Comparison of ENCODE assay signal across 8 cellular contexts in the genomic region with DNA sequence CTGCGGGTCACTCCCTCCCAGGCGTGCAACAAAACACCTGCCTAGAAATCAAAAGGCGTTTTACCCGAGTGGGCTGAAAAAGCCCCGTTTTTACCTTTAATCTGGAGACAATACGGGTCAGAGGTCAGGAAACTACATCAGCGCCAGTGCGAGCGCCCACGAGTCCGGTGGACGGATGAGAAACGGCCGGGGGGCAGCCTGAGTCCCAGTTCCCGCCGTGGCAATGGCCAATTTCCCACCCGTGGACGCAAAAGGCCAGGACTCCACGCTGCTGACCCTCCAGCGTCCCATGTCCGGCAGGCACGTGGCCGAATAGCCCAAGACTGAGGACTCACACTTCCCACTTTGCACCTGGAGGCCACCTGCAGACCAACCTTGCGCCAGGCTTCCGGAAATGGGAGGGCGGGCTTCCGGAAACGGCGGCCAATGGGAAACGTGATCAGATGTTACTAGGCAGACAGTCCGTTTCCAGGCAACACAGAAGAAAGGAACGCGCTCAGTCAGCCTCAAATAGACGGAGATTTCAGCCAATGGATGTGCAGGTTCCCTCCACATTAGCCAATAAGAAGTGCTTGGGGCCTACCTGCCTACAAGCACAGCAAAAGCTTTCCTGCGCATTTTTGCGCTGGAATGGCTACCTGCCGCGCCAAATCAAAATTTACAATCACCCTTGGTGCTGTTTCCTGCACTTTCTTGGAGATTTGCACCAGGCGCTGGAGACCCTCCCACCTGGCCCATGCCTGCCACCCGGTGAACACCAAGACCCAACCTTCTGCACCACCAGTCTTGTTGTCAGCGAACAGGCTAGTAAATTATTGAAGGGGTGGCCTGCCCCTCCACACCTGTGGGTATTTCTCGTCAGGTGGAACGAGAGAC. TPM values are rescaled to one million over a fixed set of nuclear protein-coding genes. Genes with fewer than 3 reads are reported as not detected.
A peak's percentile ranks its signal among the peaks of the same experiment; 100 is the strongest.
DNase-seq lines count a peak whose midpoint lies in the region; ATAC-seq and TF ChIP-seq lines count a peak whose summit lies in the region.

No MANE protein-coding gene starts in this region.

- TSS peak; percentile 64 for BruUV-seq in A673 (replicated peaks; lab: Mats Ljungman, UMichigan)

- CTCF ChIA-PET in A673 (lab: Charles Lee) = no interaction called here

- no peaks in the 10 kb centered on the region for H3K27me3 ChIP-seq in A673 (replicated peaks; ENCODE audit: insufficient read depth, low read depth, low read length, poor library complexity)

- H3K4me1 Mint-ChIP-seq in brain = peaks cover 58% of the 10 kb centered on the region

- H3K27ac ChIP-seq in A673 (ENCODE audit: low read depth, low read length, poor library complexity, severe bottlenecking) = peak overlapping the region; percentile 36

- intact Hi-C loops in A673 (cut with micrococcal nuclease; ENCODE audit: unreplicated experiment) = no loop called here

- H3K9me3 ChIP-seq in A673 (ENCODE audit: low read depth, low read length, poor library complexity, severe bottlenecking) = peaks cover 1% of the 10 kb centered on the region

- TF ChIP-seq CTCF in A673 (conservative IDR thresholded peaks at IDR 0.05; ENCODE audit: low read depth, low read length) (no peak), LNCaP clone FGC (IDR thresholded peaks at IDR 0.05; ENCODE audit: control insufficient read depth, extremely low read depth, insufficient read depth) (no peak), brain (conservative IDR thresholded peaks at IDR 0.05) (no peak), retinal pigment epithelial cell (conservative IDR thresholded peaks at IDR 0.05; ENCODE audit: low read depth, low read length) (peak; percentile 14)

- peak; percentile 52 for ATAC-seq in GM18909 (IDR thresholded peaks at IDR 0.05; ENCODE audit: poor library complexity, unreplicated experiment)

- peak; percentile 95 for DNase-seq in A673 (ENCODE audit: low spot score)
- peak; percentile 99 for DNase-seq in LNCaP clone FGC (ENCODE audit: low read depth)
- peak; percentile 14 for DNase-seq in T-helper 9 cell
- DNase-seq in iPS DF 19.7 (ENCODE audit: low read depth, low spot score) = peak; percentile 99
- peak; percentile 93 for DNase-seq in retinal pigment epithelial cell (ENCODE audit: low read depth)
- no peak for DNase-seq in mesenteric fat pad (ENCODE audit: low spot score)

- POLR2A ChIA-PET in A673 (lab: Charles Lee; ENCODE audit: low non-redundant PET) = no interaction called here

- no peaks in the 10 kb centered on the region for H3K4me1 ChIP-seq in A673 (ENCODE audit: insufficient read depth, low read length, poor library complexity, severe bottlenecking)

- H3K27ac Mint-ChIP-seq in brain = peak overlapping the region; percentile 89 to 96 (median 95)

- peaks cover 9% of the 10 kb centered on the region for H3K27me3 Mint-ChIP-seq in brain

- H3K9me3 Mint-ChIP-seq in brain = peaks cover 0 to 13% (median 3%) of the 10 kb centered on the region in 5 experiments

- H3K4me3 Mint-ChIP-seq in brain = peak overlapping the region; percentile 93 to 98 (median 95)

- peaks cover 64% of the 10 kb centered on the region for H3K36me3 Mint-ChIP-seq in brain

- H3K36me3 ChIP-seq in A673 (ENCODE audit: insufficient read depth, low read length, poor library complexity, severe bottlenecking) = peaks cover 33% of the 10 kb centered on the region

- H3K4me3 ChIP-seq in A673 (ENCODE audit: low read depth, low read length, poor library complexity, severe bottlenecking) (peak overlapping the region; percentile 88), LNCaP clone FGC (ENCODE audit: low read depth, low read length) (peak overlapping the region; percentile 94), retinal pigment epithelial cell (ENCODE audit: low read length) (peak overlapping the region; percentile 87)

RNA-seq across cellular contexts. Expression of a gene that starts 47.4 kb away (rescaled TPM):
- total RNA-seq in A673 (2021) = 5.2 and 5.4 TPM in 2 replicates
- 1.8 TPM for polyA plus RNA-seq in brain (ENCODE audit: insufficient read depth, low read depth, low replicate concordance)
- total RNA-seq in mesenteric fat pad = 3.4 TPM
